ENCODE assay signal across 1 cellular context in the genomic region with DNA sequence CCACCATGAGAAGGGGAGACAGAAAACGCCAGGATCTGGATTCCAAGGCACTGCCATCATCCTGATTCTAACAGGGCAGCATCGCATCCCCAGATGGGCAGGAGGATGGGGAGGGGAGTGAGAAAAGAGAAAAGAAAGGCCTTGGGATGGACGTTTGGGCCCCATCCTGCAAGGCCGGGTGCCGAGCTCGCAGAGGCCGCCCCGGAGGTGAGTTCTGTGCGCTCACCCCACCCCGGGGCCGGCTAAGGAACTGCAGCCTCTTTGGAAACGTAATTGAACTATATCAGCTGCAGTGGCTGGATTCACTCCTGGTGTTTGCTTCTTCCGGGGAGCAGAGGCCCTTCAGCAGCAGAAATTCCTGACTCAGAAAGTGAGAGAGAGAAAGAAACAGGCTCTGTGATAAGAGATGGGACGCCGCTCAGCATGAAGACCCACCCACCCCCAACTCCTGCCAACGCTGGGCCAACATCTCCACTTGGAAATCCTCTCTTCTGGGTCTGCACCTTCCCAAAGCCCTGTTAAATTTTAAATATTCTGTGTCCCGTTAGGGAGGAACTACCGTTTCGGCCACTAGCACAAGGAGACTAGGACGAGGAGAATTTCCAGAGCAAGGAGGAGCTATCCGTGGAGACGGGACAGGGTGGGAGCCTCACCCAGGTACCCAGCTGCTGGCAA.
TF ChIP-seq lines count a peak whose summit lies in the region.

No MANE protein-coding gene starts in this region.

TF ChIP-seq in SK-N-SH, 30 proteins besides CTCF, POLR2A, EP300 and RAD21 (continued from another document):
- TF ChIP-seq, protein P1, sequence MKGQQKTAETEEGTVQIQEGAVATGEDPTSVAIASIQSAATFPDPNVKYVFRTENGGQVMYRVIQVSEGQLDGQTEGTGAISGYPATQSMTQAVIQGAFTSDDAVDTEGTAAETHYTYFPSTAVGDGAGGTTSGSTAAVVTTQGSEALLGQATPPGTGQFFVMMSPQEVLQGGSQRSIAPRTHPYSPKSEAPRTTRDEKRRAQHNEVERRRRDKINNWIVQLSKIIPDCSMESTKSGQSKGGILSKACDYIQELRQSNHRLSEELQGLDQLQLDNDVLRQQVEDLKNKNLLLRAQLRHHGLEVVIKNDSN (IDR thresholded peaks at IDR 0.05; ENCODE audit: borderline replicate concordance, low read depth): no peak
- TF ChIP-seq SMC3 (IDR thresholded peaks at IDR 0.05; ENCODE audit: low read depth, low read length) (peak; percentile 84), RFX5 (IDR thresholded peaks at IDR 0.05; ENCODE audit: low read length) (0 out of 2 replicates have a peak, but pooled peaks have one; percentile 24), MXI1 (IDR thresholded peaks at IDR 0.05; ENCODE audit: low read depth, low read length) (no peak), ELF1 (IDR thresholded peaks at IDR 0.05) (no peak)
- TF ChIP-seq, protein P2, sequence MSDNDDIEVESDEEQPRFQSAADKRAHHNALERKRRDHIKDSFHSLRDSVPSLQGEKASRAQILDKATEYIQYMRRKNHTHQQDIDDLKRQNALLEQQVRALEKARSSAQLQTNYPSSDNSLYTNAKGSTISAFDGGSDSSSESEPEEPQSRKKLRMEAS (IDR thresholded peaks at IDR 0.05; ENCODE audit: low read depth): 0 out of 2 replicates have a peak, but pooled peaks have one; percentile 23
